In the genomic region with DNA sequence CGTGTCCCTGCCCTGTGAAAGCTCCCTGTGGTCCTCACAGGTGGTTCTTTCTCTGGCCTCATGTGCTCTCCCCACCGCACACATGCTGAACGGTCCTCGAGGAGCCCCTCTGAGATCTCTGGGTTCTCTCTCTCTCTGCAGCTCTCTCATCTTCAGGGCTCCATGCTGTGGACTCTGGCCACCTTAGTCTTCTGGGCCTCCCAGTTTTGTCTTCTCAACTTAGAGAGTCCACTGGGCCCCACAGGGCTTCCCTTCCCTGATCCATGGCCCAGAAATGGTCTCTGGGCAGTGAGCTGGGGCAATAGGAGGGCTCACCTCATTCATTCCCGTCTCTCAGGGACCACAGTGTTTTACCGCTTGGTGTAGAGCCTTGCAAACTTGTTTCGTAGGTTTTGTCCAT, we compare ENCODE assay signal across 17 cellular contexts. TPM values are rescaled to one million over a fixed set of nuclear protein-coding genes. Genes with fewer than 3 reads are reported as not detected.
DNase-seq lines count a peak whose midpoint lies in the region; ATAC-seq and TF ChIP-seq lines count a peak whose summit lies in the region.
"Had no signal": no experiment of that assay in that cellular context is flagged by ENCODE, and none has a peak within 500 bp of the region (broad histone marks: within the 10 kb centered on the region; RNA-seq: fewer than 3 reads in every experiment).

No MANE protein-coding gene starts in this region.

- H3K9me3 Mint-ChIP-seq in activated CD8-positive, alpha-beta T cell treated with anti-CD3 and anti-CD28 coated beads, Interleukin-2, amount 10 ng/mL, durations not matched to agents 7 days and 5 days (ENCODE audit: insufficient read depth): no peaks in the 10 kb centered on the region
- H3K9me3 Mint-ChIP-seq in mesothelial cell of epicardium: no peaks in the 10 kb centered on the region
- peaks cover 5% of the 10 kb centered on the region for H3K9me3 Mint-ChIP-seq in endodermal cell

- H3K27me3 ChIP-seq in upper lobe of right lung (no peaks in the 10 kb centered on the region), endodermal cell (ENCODE audit: control insufficient read depth, insufficient read depth, low read length, poor library complexity, severe bottlenecking) (no peaks in the 10 kb centered on the region)
- H3K27me3 ChIP-seq: foreskin keratinocyte had no signal

- CTCF ChIA-PET in activated CD8-positive, alpha-beta T cell treated with anti-CD3 and anti-CD28 coated beads, Interleukin-2, amount 10 ng/mL, durations not matched to agents 7 days and 5 days (lab: Charles Lee): interaction anchor here (0.8 to 1.5 kb wide), 5 partner anchors 11 to 30 kb away, joined by 3 to 6 read pairs (median 4); no protein-coding TSS in a partner anchor

- H3K4me1 Mint-ChIP-seq in activated CD8-positive, alpha-beta T cell treated with anti-CD3 and anti-CD28 coated beads, Interleukin-2, amount 10 ng/mL, durations not matched to agents 7 days and 5 days (ENCODE audit: low read depth): peaks cover 84% of the 10 kb centered on the region
- H3K4me1 Mint-ChIP-seq in mesothelial cell of epicardium: peaks cover 69% of the 10 kb centered on the region
- H3K4me1 Mint-ChIP-seq in endodermal cell: peaks cover 8% of the 10 kb centered on the region

- TF ChIP-seq CTCF in mesothelial cell of epicardium (IDR thresholded peaks at IDR 0.05; ENCODE audit: unreplicated experiment) (no peak), upper lobe of right lung (IDR thresholded peaks at IDR 0.05) (no peak), endodermal cell (conservative IDR thresholded peaks at IDR 0.05) (no peak)

- H3K4me3 Mint-ChIP-seq in activated CD8-positive, alpha-beta T cell treated with anti-CD3 and anti-CD28 coated beads, Interleukin-2, amount 10 ng/mL, durations not matched to agents 7 days and 5 days: no peak overlapping the region
- H3K4me3 Mint-ChIP-seq in mesothelial cell of epicardium (peak overlapping the region; percentile 57), endodermal cell (no peak overlapping the region)

- ATAC-seq in activated CD8-positive, alpha-beta T cell treated with anti-CD3 and anti-CD28 coated beads, Interleukin-2, amount 10 ng/mL, durations not matched to agents 7 days and 5 days: no peak
- ATAC-seq in upper lobe of right lung: no peak
- no peak for ATAC-seq in HG02840 (IDR thresholded peaks at IDR 0.05; ENCODE audit: low FRiP score, unreplicated experiment)
- ATAC-seq: Panc1 had no signal

- POLR2A ChIA-PET in activated CD8-positive, alpha-beta T cell treated with anti-CD3 and anti-CD28 coated beads, Interleukin-2, amount 10 ng/mL, durations not matched to agents 7 days and 5 days (lab: Charles Lee): interaction anchor here (3.3 kb wide), 1 partner anchor 10 kb away, joined by 12 read pairs; no protein-coding TSS in a partner anchor

- H3K4me3 ChIP-seq in upper lobe of right lung: no peak overlapping the region
- no peak overlapping the region for H3K4me3 ChIP-seq in endodermal cell (ENCODE audit: low read length)
- H3K4me3 ChIP-seq: cardiac muscle cell, smooth muscle cell had no signal

- H3K27ac ChIP-seq in upper lobe of right lung (peak overlapping the region; percentile 42), endodermal cell (ENCODE audit: low read depth, low read length) (no peak overlapping the region)
- H3K27ac ChIP-seq: cardiac muscle cell, foreskin keratinocyte had no signal

- intact Hi-C loops in upper lobe of right lung (cut with DNase I): no loop called here

- H3K4me1 ChIP-seq in upper lobe of right lung (peaks cover 42% of the 10 kb centered on the region), endodermal cell (ENCODE audit: control insufficient read depth, insufficient read depth, low read length) (no peaks in the 10 kb centered on the region)
- H3K4me1 ChIP-seq: foreskin keratinocyte had no signal

- no peaks in the 10 kb centered on the region for H3K27me3 Mint-ChIP-seq in activated CD8-positive, alpha-beta T cell treated with anti-CD3 and anti-CD28 coated beads, Interleukin-2, amount 10 ng/mL, durations not matched to agents 7 days and 5 days (ENCODE audit: low read depth)
- H3K27me3 Mint-ChIP-seq in mesothelial cell of epicardium (ENCODE audit: low read depth) (no peaks in the 10 kb centered on the region), endodermal cell (ENCODE audit: insufficient read depth) (no peaks in the 10 kb centered on the region)

- H3K36me3 Mint-ChIP-seq in activated CD8-positive, alpha-beta T cell treated with anti-CD3 and anti-CD28 coated beads, Interleukin-2, amount 10 ng/mL, durations not matched to agents 7 days and 5 days (ENCODE audit: low read depth): peaks cover 74% of the 10 kb centered on the region
- H3K36me3 Mint-ChIP-seq in mesothelial cell of epicardium (no peaks in the 10 kb centered on the region), endodermal cell (ENCODE audit: low read depth) (no peaks in the 10 kb centered on the region)

- DNase-seq in stimulated activated CD4-positive, alpha-beta T cell treated with anti-CD3 and anti-CD28 coated beads, Interleukin-4, amount 100 ng/mL, for 24 hours: peak; percentile 2
- no peak for DNase-seq in stimulated activated CD4-positive, alpha-beta T cell treated with anti-CD3 and anti-CD28 coated beads, Interleukin-4, amount 100 ng/mL, for 4 hours
- DNase-seq in activated CD8-positive, alpha-beta T cell treated with anti-CD3 and anti-CD28 coated beads, Interleukin-2, amount 10 ng/mL, durations not matched to agents 7 days and 5 days: no peak
- DNase-seq in mesothelial cell of epicardium (ENCODE audit: low spot score in 2 of 2, unreplicated experiment in 2 of 2) (no peak), upper lobe of right lung (peak; percentile 33), medulla oblongata (ENCODE audit: extremely low spot score) (no peak), endodermal cell (no peak)
- DNase-seq: activated CD4-positive, CD25-positive, alpha-beta regulatory T cell; activated gamma-delta T cell treated with Interleukin-2 at 50 U/mL for 16 hours; foreskin keratinocyte; NCI-H187 treated with DMSO at 0.1 percent for 48 hours; NCI-H524 treated with DMSO at 0.1 percent for 48 hours; substantia nigra had no signal

- WGBS in endodermal cell (ENCODE audit: insufficient coverage in 1 of 2, insufficient read length in 1 of 2), 2 experiments: 92 to 97% methylated on average over 4 to 7 of the region's 7 CpGs

- H3K36me3 ChIP-seq in upper lobe of right lung (peaks cover 5% of the 10 kb centered on the region), endodermal cell (ENCODE audit: control insufficient read depth, insufficient read depth, low read length) (no peaks in the 10 kb centered on the region)
- H3K36me3 ChIP-seq: cardiac muscle cell had no signal

- H3K9me3 ChIP-seq in upper lobe of right lung: no peaks in the 10 kb centered on the region
- no peaks in the 10 kb centered on the region for H3K9me3 ChIP-seq in endodermal cell (ENCODE audit: control insufficient read depth, low read length)

- H3K27ac Mint-ChIP-seq in activated CD8-positive, alpha-beta T cell treated with anti-CD3 and anti-CD28 coated beads, Interleukin-2, amount 10 ng/mL, durations not matched to agents 7 days and 5 days: peak overlapping the region; percentile 76
- H3K27ac Mint-ChIP-seq in mesothelial cell of epicardium (peak overlapping the region; percentile 99), endodermal cell (no peak overlapping the region)

- H3K9ac ChIP-seq in endodermal cell (ENCODE audit: extremely low read depth, low read length, poor library complexity, severe bottlenecking): no peak overlapping the region

RNA-seq across cellular contexts. Expression of gene FGD3, which starts 26.4 kb away (rescaled TPM):
- total RNA-seq in activated CD8-positive, alpha-beta T cell treated with anti-CD3 and anti-CD28 coated beads, Interleukin-2, amount 10 ng/mL, durations not matched to agents 7 days and 5 days: 100 to 1,000 TPM; 104 to 107 TPM
- total RNA-seq in mesothelial cell of epicardium (36.3 to 41.9 TPM (median 39.5 TPM) in 3 replicates), upper lobe of right lung (21.6 TPM), endodermal cell (1 to 10 TPM; 1.4 to 1.9 TPM)
- 0.96 TPM for polyA plus RNA-seq in endodermal cell (2013, experiment 1 of 2)
- 0.62 TPM for polyA plus RNA-seq in endodermal cell (2013, experiment 2 of 2)
- polyA plus RNA-seq: cardiac muscle cell had no signal

Comparison
In these comparisons a context has a peak if more than half of its experiments do, and no peak if none do; other contexts are left out.
1. DNase-seq: peak in stimulated activated CD4-positive, alpha-beta T cell treated with anti-CD3 and anti-CD28 coated beads, Interleukin-4, amount 100 ng/mL, for 24 hours (single experiment) and upper lobe of right lung (single experiment); none in stimulated activated CD4-positive, alpha-beta T cell treated with anti-CD3 and anti-CD28 coated beads, Interleukin-4, amount 100 ng/mL, for 4 hours (0 of 2), activated CD8-positive, alpha-beta T cell treated with anti-CD3 and anti-CD28 coated beads, Interleukin-2, amount 10 ng/mL, durations not matched to agents 7 days and 5 days (single experiment), mesothelial cell of epicardium (0 of 2), medulla oblongata (single experiment) and endodermal cell (single experiment).